In genomic region chr1:87135313-87135712, GRCh38 we compare ENCODE assay signal across 15 cellular contexts.
"Had no signal": no experiment of that assay in that cellular context is flagged by ENCODE, and none has a peak within 500 bp of the region (broad histone marks: within the 10 kb centered on the region; RNA-seq: fewer than 3 reads in every experiment).

No MANE protein-coding gene starts in this region.

- H3K4me1 ChIP-seq: pancreas had no signal

- DNase-seq: activated CD4-positive, CD25-positive, alpha-beta regulatory T cell treated with anti-CD3 and anti-CD28 coated beads, Interleukin-2, amount 50 U/mL, for 72 hours; activated naive CD4-positive, alpha-beta T cell treated with Interleukin-2 at 50 U/mL for 16 hours; activated naive CD8-positive, alpha-beta T cell treated with anti-CD3 and anti-CD28 coated beads, Interleukin-2, amount 50 U/mL, for 24 hours; activated T-cell treated with anti-CD3 and anti-CD28 coated beads for 4 hours; kidney glomerular epithelial cell; pancreas; retina; stimulated activated CD4-positive, alpha-beta T cell treated with anti-CD3 and anti-CD28 coated beads, Interleukin-2, amount 100 ng/mL, for 48 hours; T-helper 1 cell; T1000; transverse colon had no signal

- ATAC-seq: activated naive CD8-positive, alpha-beta T cell treated with anti-CD3 and anti-CD28 coated beads, Interleukin-2, amount 50 U/mL, for 24 hours; activated T-helper 17 cell treated with anti-CD3 and anti-CD28 coated beads, Interleukin-2, amount 50 U/mL, for 72 hours; SK-N-SH treated with all-trans-retinoic acid at 6 μM for 48 hours; stimulated activated memory B cell treated with anti-CD40 and anti-IgM and Interleukin-4, amounts not matched to agents 10 μg/mL and 1 μg/mL and 100 μg/mL, for 72 hours had no signal

- H3K4me2 ChIP-seq: hepatocyte had no signal

- H3K79me2 ChIP-seq: hepatocyte had no signal

- H3K36me3 ChIP-seq: pancreas, transverse colon had no signal

- H3K27me3 ChIP-seq: hepatocyte, pancreas, transverse colon had no signal

- H3K4me3 ChIP-seq: hepatocyte, pancreas, transverse colon had no signal

- H2AFZ ChIP-seq: hepatocyte had no signal

- H3K9me3 ChIP-seq: pancreas, transverse colon had no signal

- H3K27ac ChIP-seq: hepatocyte, pancreas, transverse colon had no signal
